Comparison of ENCODE assay signal across 1 cellular context in genomic region chr11:66548041-66548440, GRCh38.
TF ChIP-seq lines count a peak whose summit lies in the region.

No MANE protein-coding gene starts in this region.

TF ChIP-seq in WTC11, 78 proteins besides CTCF, POLR2A, EP300 and RAD21 (continued from another document):
- TF ChIP-seq ARID4B (CRISPR knock-in tag; IDR thresholded peaks at IDR 0.05; ENCODE audit: borderline replicate concordance) = no peak
- no peak for TF ChIP-seq CBFB (CRISPR knock-in tag; IDR thresholded peaks at IDR 0.05; ENCODE audit: low read depth)
- no peak for TF ChIP-seq CREB1 (CRISPR knock-in tag; IDR thresholded peaks at IDR 0.05)
- TF ChIP-seq SMAD3 (CRISPR knock-in tag; IDR thresholded peaks at IDR 0.05; ENCODE audit: borderline replicate concordance) = no peak
- no peak for TF ChIP-seq ZMAT4 (CRISPR knock-in tag; IDR thresholded peaks at IDR 0.05)
